ENCODE assay signal across 27 cellular contexts in the genomic region with DNA sequence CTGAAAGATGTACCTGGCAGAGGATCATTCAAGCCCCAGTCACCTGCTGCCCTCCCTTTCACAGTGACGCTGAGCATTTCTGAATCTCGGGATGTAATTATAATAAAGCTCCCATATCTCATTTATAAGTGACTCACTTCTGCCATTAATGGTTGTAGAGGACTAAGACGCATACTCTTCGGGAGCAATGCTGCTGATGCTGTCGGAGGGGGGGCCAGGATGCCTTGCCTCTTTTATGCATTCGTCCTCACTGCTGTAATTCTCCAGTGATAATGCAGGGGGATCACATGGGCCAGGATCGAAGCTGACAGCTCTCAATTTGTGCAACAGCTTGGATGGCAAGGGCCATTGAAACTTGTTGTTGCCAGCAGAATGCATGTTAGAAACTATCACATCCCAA.
"Had no signal": no experiment of that assay in that cellular context is flagged by ENCODE, and none has a peak within 500 bp of the region (broad histone marks: within the 10 kb centered on the region; RNA-seq: fewer than 3 reads in every experiment).

No MANE protein-coding gene starts in this region.

- H3K36me3 ChIP-seq: brain microvascular endothelial cell, esophagus squamous epithelium, gastroesophageal sphincter, heart right ventricle had no signal

- H3K9me3 Mint-ChIP-seq: activated CD4-positive, alpha-beta memory T cell treated with anti-CD3 and anti-CD28 coated beads, Interleukin-2, amount 10 ng/mL, durations not matched to agents 7 days and 5 days; activated CD4-positive, alpha-beta T cell treated with anti-CD3 and anti-CD28 coated beads, Interleukin-2, amount 10 ng/mL, durations not matched to agents 24 days and 14 days; activated T-cell treated with anti-CD3 and anti-CD28 coated beads, Interleukin-2, amount 50 U/mL, for 24 hours; activated T-cell treated with anti-CD3 and anti-CD28 coated beads, Interleukin-2, amount 50 U/mL, for 72 hours; endodermal cell had no signal

- ATAC-seq: activated CD4-positive, alpha-beta T cell treated with anti-CD3 and anti-CD28 coated beads for 36 hours; activated T-cell treated with anti-CD3 and anti-CD28 coated beads, Interleukin-2, amount 50 U/mL, for 72 hours; gastroesophageal sphincter; heart right ventricle had no signal

- H3K27me3 ChIP-seq: brain microvascular endothelial cell had no signal

- DNase-seq: activated CD4-positive, alpha-beta memory T cell treated with anti-CD3 and anti-CD28 coated beads, Interleukin-2, amount 10 ng/mL, durations not matched to agents 7 days and 5 days; activated CD4-positive, alpha-beta T cell treated with anti-CD3 and anti-CD28 coated beads for 36 hours; activated CD4-positive, alpha-beta T cell treated with anti-CD3 and anti-CD28 coated beads, Interleukin-2, amount 10 ng/mL, durations not matched to agents 24 days and 14 days; activated CD4-positive, CD25-positive, alpha-beta regulatory T cell; activated CD4-positive, CD25-positive, alpha-beta regulatory T cell treated with anti-CD3 and anti-CD28 coated beads, Interleukin-2, amount 50 U/mL, for 72 hours; activated CD8-positive, alpha-beta memory T cell treated with anti-CD3 and anti-CD28 coated beads, Interleukin-2, amount 50 U/mL, for 48 hours; activated gamma-delta T cell treated with Interleukin-2 at 50 U/mL for 16 hours; activated naive CD4-positive, alpha-beta T cell treated with anti-CD3 and anti-CD28 coated beads, Interleukin-2, amount 50 U/mL, for 16 hours; activated naive CD4-positive, alpha-beta T cell treated with Interleukin-2 at 50 U/mL for 16 hours; activated T-cell treated with anti-CD3 and anti-CD28 coated beads for 4 hours; activated T-cell treated with anti-CD3 and anti-CD28 coated beads, Interleukin-2, amount 50 U/mL, for 24 hours; activated T-cell treated with anti-CD3 and anti-CD28 coated beads, Interleukin-2, amount 50 U/mL, for 72 hours; amniotic stem cell; anterior cingulate cortex; brain microvascular endothelial cell; caudate nucleus; cortex of kidney; effector memory CD4-positive, alpha-beta T cell; endodermal cell; erythroblast; esophagus squamous epithelium; foreskin melanocyte; heart right ventricle; T-helper 2 cell had no signal

- H3K27ac ChIP-seq: brain microvascular endothelial cell, esophagus squamous epithelium, gastroesophageal sphincter, heart right ventricle, hepatocyte had no signal

- H3K9me3 ChIP-seq: esophagus squamous epithelium, gastroesophageal sphincter, heart right ventricle had no signal

- H3K27ac Mint-ChIP-seq: activated CD4-positive, alpha-beta memory T cell treated with anti-CD3 and anti-CD28 coated beads, Interleukin-2, amount 10 ng/mL, durations not matched to agents 7 days and 5 days; activated CD4-positive, alpha-beta T cell treated with anti-CD3 and anti-CD28 coated beads for 36 hours; activated CD4-positive, alpha-beta T cell treated with anti-CD3 and anti-CD28 coated beads, Interleukin-2, amount 10 ng/mL, durations not matched to agents 24 days and 14 days; activated naive CD8-positive, alpha-beta T cell; activated T-cell treated with anti-CD3 and anti-CD28 coated beads, Interleukin-2, amount 50 U/mL, for 24 hours; activated T-cell treated with anti-CD3 and anti-CD28 coated beads, Interleukin-2, amount 50 U/mL, for 72 hours; endodermal cell had no signal

- H3K4me3 ChIP-seq: esophagus squamous epithelium, gastroesophageal sphincter, heart right ventricle, hepatocyte had no signal

- H3K4me3 Mint-ChIP-seq: activated CD4-positive, alpha-beta memory T cell treated with anti-CD3 and anti-CD28 coated beads, Interleukin-2, amount 10 ng/mL, durations not matched to agents 7 days and 5 days; activated CD4-positive, alpha-beta T cell treated with anti-CD3 and anti-CD28 coated beads for 36 hours; activated CD4-positive, alpha-beta T cell treated with anti-CD3 and anti-CD28 coated beads, Interleukin-2, amount 10 ng/mL, durations not matched to agents 24 days and 14 days; activated naive CD8-positive, alpha-beta T cell; activated T-cell treated with anti-CD3 and anti-CD28 coated beads, Interleukin-2, amount 50 U/mL, for 24 hours; activated T-cell treated with anti-CD3 and anti-CD28 coated beads, Interleukin-2, amount 50 U/mL, for 72 hours; endodermal cell had no signal

- H3K36me3 Mint-ChIP-seq: activated naive CD8-positive, alpha-beta T cell had no signal
